1 cellular context compared by ENCODE assay signal in the genomic region with DNA sequence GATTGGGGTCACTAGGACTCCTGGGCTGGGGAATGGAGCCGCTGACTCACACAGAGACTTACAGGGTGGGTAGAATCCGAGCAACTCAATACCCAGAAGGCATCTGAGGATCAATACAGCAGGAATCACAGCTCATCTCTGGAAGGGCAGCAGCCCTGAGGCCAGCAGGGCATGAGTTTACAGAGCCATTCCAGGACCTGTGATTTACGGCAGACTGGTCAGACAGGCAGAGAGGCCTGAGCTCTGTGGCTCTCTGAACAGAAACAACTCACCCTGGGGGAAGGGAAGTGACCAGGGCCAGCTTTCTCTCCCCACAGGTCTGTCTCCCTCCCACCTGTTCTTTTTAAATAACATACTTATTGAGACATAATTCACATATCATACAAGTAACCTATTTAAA.
TF ChIP-seq lines count a peak whose summit lies in the region.

No MANE protein-coding gene starts in this region.

TF ChIP-seq in K562, 482 proteins besides CTCF, POLR2A, EP300 and RAD21 (continued from another document):
- TF ChIP-seq, protein P1, sequence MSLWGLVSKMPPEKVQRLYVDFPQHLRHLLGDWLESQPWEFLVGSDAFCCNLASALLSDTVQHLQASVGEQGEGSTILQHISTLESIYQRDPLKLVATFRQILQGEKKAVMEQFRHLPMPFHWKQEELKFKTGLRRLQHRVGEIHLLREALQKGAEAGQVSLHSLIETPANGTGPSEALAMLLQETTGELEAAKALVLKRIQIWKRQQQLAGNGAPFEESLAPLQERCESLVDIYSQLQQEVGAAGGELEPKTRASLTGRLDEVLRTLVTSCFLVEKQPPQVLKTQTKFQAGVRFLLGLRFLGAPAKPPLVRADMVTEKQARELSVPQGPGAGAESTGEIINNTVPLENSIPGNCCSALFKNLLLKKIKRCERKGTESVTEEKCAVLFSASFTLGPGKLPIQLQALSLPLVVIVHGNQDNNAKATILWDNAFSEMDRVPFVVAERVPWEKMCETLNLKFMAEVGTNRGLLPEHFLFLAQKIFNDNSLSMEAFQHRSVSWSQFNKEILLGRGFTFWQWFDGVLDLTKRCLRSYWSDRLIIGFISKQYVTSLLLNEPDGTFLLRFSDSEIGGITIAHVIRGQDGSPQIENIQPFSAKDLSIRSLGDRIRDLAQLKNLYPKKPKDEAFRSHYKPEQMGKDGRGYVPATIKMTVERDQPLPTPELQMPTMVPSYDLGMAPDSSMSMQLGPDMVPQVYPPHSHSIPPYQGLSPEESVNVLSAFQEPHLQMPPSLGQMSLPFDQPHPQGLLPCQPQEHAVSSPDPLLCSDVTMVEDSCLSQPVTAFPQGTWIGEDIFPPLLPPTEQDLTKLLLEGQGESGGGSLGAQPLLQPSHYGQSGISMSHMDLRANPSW (CRISPR knock-in tag; IDR thresholded peaks at IDR 0.05), result no peak
- no peak for TF ChIP-seq ZNF583 (CRISPR knock-in tag; IDR thresholded peaks at IDR 0.05)
TF ChIP-seq in K562: peak in this region for 1.
